In genomic region chr2:71483246-71483645, GRCh38 we compare ENCODE assay signal across 31 cellular contexts. TPM values are rescaled to one million over a fixed set of nuclear protein-coding genes. Genes with fewer than 3 reads are reported as not detected.
"Had no signal": no experiment of that assay in that cellular context is flagged by ENCODE, and none has a peak within 500 bp of the region (broad histone marks: within the 10 kb centered on the region; RNA-seq: fewer than 3 reads in every experiment).

No MANE protein-coding gene starts in this region.

- FAIRE-seq: TTC549 had no signal

- H3K9ac ChIP-seq: KMS-11, SK-N-SH had no signal

- DNase-seq: activated CD4-positive, alpha-beta T cell treated with anti-CD3 and anti-CD28 coated beads, Interleukin-2, amount 10 ng/mL, durations not matched to agents 24 days and 14 days; activated CD4-positive, alpha-beta T cell treated with anti-CD3 and anti-CD28 coated beads, Interleukin-2, amount 50 U/mL, for 4 hours; activated CD8-positive, alpha-beta T cell treated with anti-CD3 and anti-CD28 coated beads for 36 hours; activated effector memory CD4-positive, alpha-beta T cell treated with anti-CD3 and anti-CD28 coated beads, Interleukin-2, amount 50 U/mL, for 16 hours; activated naive CD4-positive, alpha-beta T cell; activated naive CD8-positive, alpha-beta T cell treated with anti-CD3 and anti-CD28 coated beads, Interleukin-2, amount 10 ng/mL, durations not matched to agents 7 days and 5 days; activated T-cell treated with anti-CD3 and anti-CD28 coated beads, Interleukin-2, amount 50 U/mL, for 1 hour; activated T-cell treated with anti-CD3 and anti-CD28 coated beads, Interleukin-2, amount 50 U/mL, for 72 hours; amygdala; MM.1S; NCI-H1092 treated with DMSO at 0.1 percent for 48 hours; NCI-H1417; NCI-H146; NCI-H187 treated with DMSO at 0.1 percent for 48 hours; NCI-H2081; NCI-H2171 treated with DMSO at 0.1 percent for 48 hours; NCI-H226; NCI-H446 treated with DMSO at 0.1 percent for 48 hours; NCI-H524 treated with DMSO at 0.1 percent for 48 hours; SHP77; SK-N-SH had no signal

- H3K9me3 ChIP-seq: ascending aorta, SJSA1, SK-N-SH had no signal

- ATAC-seq: activated CD8-positive, alpha-beta T cell treated with anti-CD3 and anti-CD28 coated beads for 36 hours; activated T-cell treated with anti-CD3 and anti-CD28 coated beads, Interleukin-2, amount 50 U/mL, for 72 hours; activated T-helper 17 cell treated with anti-CD3 and anti-CD28 coated beads, Interleukin-2, amount 50 U/mL, for 72 hours; Panc1 had no signal

- H3K4me1 Mint-ChIP-seq: activated CD4-positive, alpha-beta T cell treated with anti-CD3 and anti-CD28 coated beads, Interleukin-2, amount 10 ng/mL, durations not matched to agents 24 days and 14 days; activated naive CD4-positive, alpha-beta T cell treated with anti-CD3 and anti-CD28 coated beads, Interleukin-2, amount 50 U/mL, for 24 hours; activated naive CD8-positive, alpha-beta T cell treated with anti-CD3 and anti-CD28 coated beads, Interleukin-2, amount 10 ng/mL, durations not matched to agents 7 days and 5 days; activated T-helper 17 cell treated with anti-CD3 and anti-CD28 coated beads, Interleukin-2, amount 50 U/mL, for 72 hours had no signal

- H3K36me3 ChIP-seq: ascending aorta, cardiac muscle cell had no signal

- H3K4me3 Mint-ChIP-seq: activated CD4-positive, alpha-beta T cell treated with anti-CD3 and anti-CD28 coated beads, Interleukin-2, amount 10 ng/mL, durations not matched to agents 24 days and 14 days; activated CD8-positive, alpha-beta T cell treated with anti-CD3 and anti-CD28 coated beads for 36 hours; activated naive CD4-positive, alpha-beta T cell treated with anti-CD3 and anti-CD28 coated beads, Interleukin-2, amount 50 U/mL, for 24 hours; activated naive CD8-positive, alpha-beta T cell treated with anti-CD3 and anti-CD28 coated beads, Interleukin-2, amount 10 ng/mL, durations not matched to agents 7 days and 5 days; activated T-cell treated with anti-CD3 and anti-CD28 coated beads, Interleukin-2, amount 50 U/mL, for 72 hours; activated T-helper 17 cell treated with anti-CD3 and anti-CD28 coated beads, Interleukin-2, amount 50 U/mL, for 72 hours; T-helper 1 cell treated with Interleukin-12 subunit alpha and Interleukin-12 subunit beta and Interleukin-4 antibody, amounts not matched to agents 30 μg/mL and 1 μg/mL, for 36 hours; T-helper 2 cell treated with Interferon-gamma antibody and Interleukin-4, amounts not matched to agents 5 μg/mL and 100 μg/mL, for 36 hours had no signal

- H3K36me3 Mint-ChIP-seq: activated naive CD4-positive, alpha-beta T cell treated with anti-CD3 and anti-CD28 coated beads, Interleukin-2, amount 50 U/mL, for 24 hours; activated naive CD8-positive, alpha-beta T cell treated with anti-CD3 and anti-CD28 coated beads, Interleukin-2, amount 10 ng/mL, durations not matched to agents 7 days and 5 days had no signal

- H3K4me2 ChIP-seq: KMS-11, SK-N-SH had no signal

- H3K27me3 ChIP-seq: ascending aorta, cardiac muscle cell, SJSA1 had no signal

- H3K9me3 Mint-ChIP-seq: activated CD4-positive, alpha-beta T cell treated with anti-CD3 and anti-CD28 coated beads, Interleukin-2, amount 10 ng/mL, durations not matched to agents 24 days and 14 days; activated CD8-positive, alpha-beta T cell treated with anti-CD3 and anti-CD28 coated beads for 36 hours; activated naive CD4-positive, alpha-beta T cell treated with anti-CD3 and anti-CD28 coated beads, Interleukin-2, amount 50 U/mL, for 24 hours; activated naive CD8-positive, alpha-beta T cell treated with anti-CD3 and anti-CD28 coated beads, Interleukin-2, amount 10 ng/mL, durations not matched to agents 7 days and 5 days; activated T-cell treated with anti-CD3 and anti-CD28 coated beads, Interleukin-2, amount 50 U/mL, for 72 hours; activated T-helper 17 cell treated with anti-CD3 and anti-CD28 coated beads, Interleukin-2, amount 50 U/mL, for 72 hours; T-helper 1 cell treated with Interleukin-12 subunit alpha and Interleukin-12 subunit beta and Interleukin-4 antibody, amounts not matched to agents 30 μg/mL and 1 μg/mL, for 36 hours; T-helper 2 cell treated with Interferon-gamma antibody and Interleukin-4, amounts not matched to agents 5 μg/mL and 100 μg/mL, for 36 hours had no signal

- H3K27ac Mint-ChIP-seq: activated CD4-positive, alpha-beta T cell treated with anti-CD3 and anti-CD28 coated beads, Interleukin-2, amount 10 ng/mL, durations not matched to agents 24 days and 14 days; activated CD8-positive, alpha-beta T cell treated with anti-CD3 and anti-CD28 coated beads for 36 hours; activated naive CD4-positive, alpha-beta T cell treated with anti-CD3 and anti-CD28 coated beads, Interleukin-2, amount 50 U/mL, for 24 hours; activated naive CD8-positive, alpha-beta T cell treated with anti-CD3 and anti-CD28 coated beads, Interleukin-2, amount 10 ng/mL, durations not matched to agents 7 days and 5 days; activated T-cell treated with anti-CD3 and anti-CD28 coated beads, Interleukin-2, amount 50 U/mL, for 72 hours; activated T-helper 17 cell treated with anti-CD3 and anti-CD28 coated beads, Interleukin-2, amount 50 U/mL, for 72 hours; T-helper 1 cell treated with Interleukin-12 subunit alpha and Interleukin-12 subunit beta and Interleukin-4 antibody, amounts not matched to agents 30 μg/mL and 1 μg/mL, for 36 hours; T-helper 2 cell treated with Interferon-gamma antibody and Interleukin-4, amounts not matched to agents 5 μg/mL and 100 μg/mL, for 36 hours had no signal

- H3K4me1 ChIP-seq: ascending aorta had no signal

- H3K27ac ChIP-seq: ascending aorta, cardiac muscle cell, KMS-11, SJSA1 had no signal

- H3K4me3 ChIP-seq: ascending aorta, cardiac muscle cell, SJSA1 had no signal

RNA-seq across cellular contexts. Expression of gene DYSF, which starts 29.9 kb away (rescaled TPM):
- total RNA-seq: activated CD4-positive, alpha-beta T cell treated with anti-CD3 and anti-CD28 coated beads, Interleukin-2, amount 10 ng/mL, durations not matched to agents 24 days and 14 days had no signal
